ENCODE assay signal across 8 cellular contexts in the genomic region with DNA sequence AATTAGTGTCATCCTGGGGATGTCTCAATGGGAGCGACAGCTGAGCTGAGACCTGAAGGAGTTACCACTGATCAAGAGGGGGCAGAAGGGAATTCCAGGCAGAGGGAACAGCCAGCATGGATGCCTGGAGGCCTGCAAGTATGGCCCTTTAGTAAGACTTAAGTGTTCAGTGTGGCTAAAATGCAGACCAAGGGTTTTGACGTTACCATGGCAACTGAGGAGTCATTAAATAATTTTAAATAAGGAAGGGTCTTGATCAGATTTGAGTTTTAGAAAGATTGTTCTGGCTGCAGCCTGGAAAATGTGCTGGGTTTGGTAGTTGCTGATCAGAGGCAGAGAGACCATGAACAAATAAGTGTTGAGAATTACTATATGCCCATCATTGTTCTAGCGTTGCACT.
"Had no signal": no experiment of that assay in that cellular context is flagged by ENCODE, and none has a peak within 500 bp of the region (broad histone marks: within the 10 kb centered on the region; RNA-seq: fewer than 3 reads in every experiment).

No MANE protein-coding gene starts in this region.

- H3K9me3 Mint-ChIP-seq: HFFc6 had no signal

- H3K9me3 ChIP-seq: HAP-1 had no signal

- H3K36me3 ChIP-seq: HAP-1 had no signal

- H2AFZ ChIP-seq: GM23248 had no signal

- H3K4me3 ChIP-seq: GM23248, HAP-1 had no signal

- DNase-seq: GM23248, GOT3, H7, HFFc6, IMR-90, KBM-7 had no signal

- H3K27ac Mint-ChIP-seq: HFFc6 had no signal

- H3K9ac ChIP-seq: GM23248 had no signal

- H3K4me1 ChIP-seq: HAP-1 had no signal

- H3K4me3 Mint-ChIP-seq: HFFc6 had no signal

- H3K27ac ChIP-seq: GM23248, HL-60 had no signal
